In genomic region chr11:73288873-73289707, GRCh38 we compare ENCODE assay signal across 1 cellular context.
TF ChIP-seq lines count a peak whose summit lies in the region.

No MANE protein-coding gene starts in this region.

TF ChIP-seq in HepG2, 621 proteins besides CTCF, POLR2A, EP300 and RAD21 (continued from another document and continues in another):
- TF ChIP-seq ZNF431 (CRISPR knock-in tag; IDR thresholded peaks at IDR 0.05; ENCODE audit: borderline replicate concordance, low read depth) (no peak), ZNF3 (CRISPR knock-in tag; IDR thresholded peaks at IDR 0.05) (no peak), MAFK (conservative IDR thresholded peaks at IDR 0.05 in 1 of 2, IDR thresholded peaks at IDR 0.05 in 1 of 2; ENCODE audit: low read length in 2 of 2) (no peak), ZNF800 (CRISPR knock-in tag; IDR thresholded peaks at IDR 0.05) (no peak), ZNF670 (CRISPR knock-in tag; IDR thresholded peaks at IDR 0.05; ENCODE audit: borderline replicate concordance) (no peak), POLR2G (IDR thresholded peaks at IDR 0.05; ENCODE audit: low read depth, low read length) (peak; percentile 36; the same call in 1 of the 2 replicates), XBP1 (CRISPR knock-in tag; IDR thresholded peaks at IDR 0.05) (no peak), ZNF503 (CRISPR knock-in tag; IDR thresholded peaks at IDR 0.05) (no peak), ZNF598 (CRISPR knock-in tag; IDR thresholded peaks at IDR 0.05; ENCODE audit: borderline replicate concordance) (no peak; the same call in 1 of the 2 replicates), CREB1 (IDR thresholded peaks at IDR 0.05) (peak; percentile 49; the same call in 1 of the 2 replicates), CREB1 (CRISPR knock-in tag; IDR thresholded peaks at IDR 0.05) (no peak), MAX (IDR thresholded peaks at IDR 0.05) (peak; percentile 44; the same call in 1 of the 2 replicates), SNAPC5 (CRISPR knock-in tag; IDR thresholded peaks at IDR 0.05; ENCODE audit: borderline replicate concordance) (no peak), ZFP36L2 (CRISPR knock-in tag; IDR thresholded peaks at IDR 0.05) (no peak), NFE2 (CRISPR knock-in tag; IDR thresholded peaks at IDR 0.05) (no peak), NR2C2 (CRISPR knock-in tag; IDR thresholded peaks at IDR 0.05; ENCODE audit: borderline replicate concordance) (peak; percentile 24; the same call in 1 of the 2 replicates), NR2F2 (IDR thresholded peaks at IDR 0.05; ENCODE audit: borderline replicate concordance, low read depth) (no peak), ZBTB3 (CRISPR knock-in tag; IDR thresholded peaks at IDR 0.05; ENCODE audit: borderline replicate concordance, low read depth) (no peak), AKNA (CRISPR knock-in tag; IDR thresholded peaks at IDR 0.05; ENCODE audit: borderline replicate concordance) (no peak), HIVEP1 (CRISPR knock-in tag; IDR thresholded peaks at IDR 0.05) (no peak), KLF9 (CRISPR knock-in tag; IDR thresholded peaks at IDR 0.05; ENCODE audit: low read depth) (no peak), THAP8 (CRISPR knock-in tag; IDR thresholded peaks at IDR 0.05; ENCODE audit: borderline replicate concordance) (no peak), ZNF496 (CRISPR knock-in tag; IDR thresholded peaks at IDR 0.05; ENCODE audit: insufficient replicate concordance) (no peak), ARNT2 (CRISPR knock-in tag; IDR thresholded peaks at IDR 0.05; ENCODE audit: low read depth) (no peak), SP5 (CRISPR knock-in tag; IDR thresholded peaks at IDR 0.05; ENCODE audit: borderline replicate concordance, low read depth) (no peak), TFAP4 (IDR thresholded peaks at IDR 0.05; ENCODE audit: borderline replicate concordance, low read depth) (no peak), KAT8 (CRISPR knock-in tag; IDR thresholded peaks at IDR 0.05) (no peak), TFDP1 (CRISPR knock-in tag; IDR thresholded peaks at IDR 0.05; ENCODE audit: borderline replicate concordance) (0 out of 2 replicates have a peak, but pooled peaks have one; percentile 40), FOXP1 (IDR thresholded peaks at IDR 0.05) (no peak), FOXP1 (CRISPR knock-in tag; IDR thresholded peaks at IDR 0.05) (no peak), ARNT (IDR thresholded peaks at IDR 0.05) (no peak), ZNF589 (CRISPR knock-in tag; conservative IDR thresholded peaks at IDR 0.05) (no peak), GATAD1 (CRISPR knock-in tag; IDR thresholded peaks at IDR 0.05) (peak; percentile 29; the same call in 1 of the 2 replicates), CHCHD3 (CRISPR knock-in tag; IDR thresholded peaks at IDR 0.05) (no peak), ZNF678 (CRISPR knock-in tag; IDR thresholded peaks at IDR 0.05) (no peak), GATAD2A (CRISPR knock-in tag; IDR thresholded peaks at IDR 0.05) (peak; percentile 48), ZNF574 (CRISPR knock-in tag; IDR thresholded peaks at IDR 0.05) (peak; percentile 80), ZNF883 (CRISPR knock-in tag; IDR thresholded peaks at IDR 0.05; ENCODE audit: not compliant biosample characterization) (no peak), ZNF562 (CRISPR knock-in tag; IDR thresholded peaks at IDR 0.05; ENCODE audit: borderline replicate concordance) (no peak), ZNF234 (CRISPR knock-in tag; conservative IDR thresholded peaks at IDR 0.05) (no peak), HOXD1 (CRISPR knock-in tag; IDR thresholded peaks at IDR 0.05) (no peak), ZNF12 (CRISPR knock-in tag; IDR thresholded peaks at IDR 0.05) (no peak), MAZ (IDR thresholded peaks at IDR 0.05; ENCODE audit: borderline replicate concordance, low read depth, low read length) (peak; percentile 42; the same call in 1 of the 2 replicates), MAZ (CRISPR knock-in tag; IDR thresholded peaks at IDR 0.05; ENCODE audit: low read depth) (peak; percentile 79; the same call in 1 of the 2 replicates), IRF2 (CRISPR knock-in tag; IDR thresholded peaks at IDR 0.05) (no peak; the same call in 1 of the 2 replicates), MTERF4 (CRISPR knock-in tag; IDR thresholded peaks at IDR 0.05) (peak; percentile 74; the same call in 1 of the 2 replicates), TOE1 (CRISPR knock-in tag; IDR thresholded peaks at IDR 0.05) (0 out of 2 replicates have a peak, but pooled peaks have one; percentile 49), MED13 (CRISPR knock-in tag; IDR thresholded peaks at IDR 0.05) (no peak), FOSL1 (CRISPR knock-in tag; IDR thresholded peaks at IDR 0.05; ENCODE audit: borderline replicate concordance) (no peak), ELF4 (CRISPR knock-in tag; IDR thresholded peaks at IDR 0.05; ENCODE audit: borderline replicate concordance) (no peak), KLF6 (CRISPR knock-in tag; IDR thresholded peaks at IDR 0.05) (0 out of 2 replicates have a peak, but pooled peaks have one; percentile 50), ZMYM3 (CRISPR knock-in tag; IDR thresholded peaks at IDR 0.05) (no peak), ZNF224 (CRISPR knock-in tag; IDR thresholded peaks at IDR 0.05) (no peak), XRCC5 (optimal IDR thresholded peaks at IDR 0.05; ENCODE audit: low read length) (peak; percentile 59), ZNF639 (CRISPR knock-in tag; conservative IDR thresholded peaks at IDR 0.05) (no peak)
